Comparison of ENCODE assay signal across 24 cellular contexts in genomic region chr20:20427202-20427864, GRCh38. TPM values are rescaled to one million over a fixed set of nuclear protein-coding genes. Genes with fewer than 3 reads are reported as not detected.
"Had no signal": no experiment of that assay in that cellular context is flagged by ENCODE, and none has a peak within 500 bp of the region (broad histone marks: within the 10 kb centered on the region; RNA-seq: fewer than 3 reads in every experiment).

No MANE protein-coding gene starts in this region.

- H3K9me3 ChIP-seq: esophagus muscularis mucosa, gastroesophageal sphincter, heart right ventricle, right atrium auricular region, thyroid gland had no signal

- H3K36me3 ChIP-seq: cardiac muscle cell, right atrium auricular region, thyroid gland had no signal

- H3K4me3 ChIP-seq: cardiac muscle cell, esophagus muscularis mucosa, gastroesophageal sphincter, heart right ventricle, right atrium auricular region, thyroid gland had no signal

- ATAC-seq: gastroesophageal sphincter, heart right ventricle, left ventricle myocardium superior, SK-N-SH treated with all-trans-retinoic acid at 6 μM for 48 hours, T-cell had no signal

- H3K36me3 Mint-ChIP-seq: activated naive CD8-positive, alpha-beta T cell treated with anti-CD3 and anti-CD28 coated beads, Interleukin-2, amount 10 ng/mL, durations not matched to agents 7 days and 5 days had no signal

- H3K27me3 Mint-ChIP-seq: activated naive CD8-positive, alpha-beta T cell treated with anti-CD3 and anti-CD28 coated beads, Interleukin-2, amount 10 ng/mL, durations not matched to agents 7 days and 5 days; T-cell had no signal

- H3K4me3 Mint-ChIP-seq: activated naive CD8-positive, alpha-beta T cell treated with anti-CD3 and anti-CD28 coated beads, Interleukin-2, amount 10 ng/mL, durations not matched to agents 7 days and 5 days; immature natural killer cell; nephron progenitor cell; T-cell had no signal

- H3K9me3 Mint-ChIP-seq: activated naive CD8-positive, alpha-beta T cell treated with anti-CD3 and anti-CD28 coated beads, Interleukin-2, amount 10 ng/mL, durations not matched to agents 7 days and 5 days; immature natural killer cell; nephron progenitor cell; T-cell had no signal

- H3K4me1 Mint-ChIP-seq: activated naive CD8-positive, alpha-beta T cell treated with anti-CD3 and anti-CD28 coated beads, Interleukin-2, amount 10 ng/mL, durations not matched to agents 7 days and 5 days; immature natural killer cell; nephron progenitor cell had no signal

- H3K4me1 ChIP-seq: esophagus muscularis mucosa, gastroesophageal sphincter, heart right ventricle, right atrium auricular region, thyroid gland had no signal

- DNase-seq: activated CD4-positive, alpha-beta T cell treated with anti-CD3 and anti-CD28 coated beads, Interleukin-2, amount 50 U/mL, for 4 hours; activated gamma-delta T cell; activated naive CD8-positive, alpha-beta T cell treated with anti-CD3 and anti-CD28 coated beads, Interleukin-2, amount 10 ng/mL, durations not matched to agents 7 days and 5 days; dermis blood vessel endothelial cell; effector memory CD4-positive, alpha-beta T cell; heart right ventricle; immature natural killer cell; left ventricle myocardium superior; nephron progenitor cell; stimulated activated CD4-positive, alpha-beta T cell treated with anti-CD3 and anti-CD28 coated beads, Interleukin-2, amount 100 ng/mL, for 48 hours; T-cell; T-helper 9 cell; thyroid gland had no signal

- H3K27me3 ChIP-seq: cardiac muscle cell, esophagus muscularis mucosa, gastroesophageal sphincter, heart right ventricle, right atrium auricular region, thyroid gland had no signal

- H3K27ac ChIP-seq: cardiac muscle cell, esophagus muscularis mucosa, gastroesophageal sphincter, heart right ventricle, right atrium auricular region, thyroid gland had no signal

- H3K27ac Mint-ChIP-seq: activated naive CD8-positive, alpha-beta T cell treated with anti-CD3 and anti-CD28 coated beads, Interleukin-2, amount 10 ng/mL, durations not matched to agents 7 days and 5 days; nephron progenitor cell; T-cell had no signal

RNA-seq across cellular contexts. Expression of gene INSM1, which starts 59.4 kb away (rescaled TPM):
- total RNA-seq: activated naive CD8-positive, alpha-beta T cell treated with anti-CD3 and anti-CD28 coated beads, Interleukin-2, amount 10 ng/mL, durations not matched to agents 7 days and 5 days; cardiac muscle cell; dermis blood vessel endothelial cell; endothelial cell of umbilical vein; esophagus muscularis mucosa; left ventricle myocardium superior; myocyte; omental fat pad; posterior vena cava; right atrium auricular region; skeletal muscle tissue; T-cell; urinary bladder had no signal
- polyA plus RNA-seq: cardiac muscle cell, endothelial cell of umbilical vein, immature natural killer cell had no signal
